In the genomic region with DNA sequence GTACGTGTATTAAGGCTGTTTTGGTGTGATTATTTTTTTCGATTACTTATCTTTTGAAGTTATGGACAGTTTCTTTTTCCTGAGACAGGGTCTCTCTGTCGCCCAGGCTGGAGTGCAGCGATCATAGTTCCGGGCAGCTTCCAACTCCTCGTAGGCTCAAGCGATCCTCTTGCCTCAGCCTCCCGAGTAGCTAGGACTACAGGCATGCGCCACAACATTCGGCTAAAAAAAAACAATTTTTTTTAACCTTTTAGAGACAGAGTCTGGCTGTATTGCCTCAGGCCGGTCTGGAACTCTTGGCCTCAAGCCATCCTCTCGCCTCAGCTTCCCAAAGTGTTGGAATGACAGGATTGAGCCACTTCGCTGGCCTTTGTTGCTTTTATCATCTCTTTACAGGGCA, we compare ENCODE assay signal across 8 cellular contexts. TPM values are rescaled to one million over a fixed set of nuclear protein-coding genes. Genes with fewer than 3 reads are reported as not detected.
DNase-seq lines count a peak whose midpoint lies in the region; ATAC-seq and TF ChIP-seq lines count a peak whose summit lies in the region.

No MANE protein-coding gene starts in this region.

- peaks cover 3% of the 10 kb centered on the region for H3K27me3 Mint-ChIP-seq in nephron progenitor cell (ENCODE audit: low read depth, poor library complexity)

- DNase-seq in heart left ventricle: peak in 1 of 5 donors; percentile 38
- no peak for DNase-seq in Right ventricle myocardium inferior (ENCODE audit: missing footprints)
- DNase-seq in RKO (ENCODE audit: low spot score): peak; percentile 89
- DNase-seq in nephron progenitor cell: no peak
- no peak for DNase-seq in stimulated activated CD4-positive, alpha-beta T cell treated with anti-CD3 and anti-CD28 coated beads, Interleukin-4, amount 100 ng/mL, for 24 hours

- ATAC-seq in heart left ventricle: peak in 1 of 4 donors; percentile 19
- no peak for ATAC-seq in Right ventricle myocardium inferior
- no peak for ATAC-seq in GM19455 (IDR thresholded peaks at IDR 0.05; ENCODE audit: unreplicated experiment)
- no peak for ATAC-seq in GM18502 (IDR thresholded peaks at IDR 0.05; ENCODE audit: poor library complexity, unreplicated experiment)

- H3K4me1 ChIP-seq in heart left ventricle (peaks cover 6 to 33% (median 19%) of the 10 kb centered on the region in 12 donors), endocrine pancreas (ENCODE audit: control insufficient read depth, insufficient read depth, low read length) (peaks cover 11% of the 10 kb centered on the region)

- H3K36me3 ChIP-seq in heart left ventricle: peaks cover 0 to 28% (median 23%) of the 10 kb centered on the region in 9 donors
- H3K36me3 ChIP-seq in endocrine pancreas (ENCODE audit: control insufficient read depth, insufficient read depth, low read length): no peaks in the 10 kb centered on the region

- H3K27ac ChIP-seq in heart left ventricle: peak overlapping the region in 11 of 12 donors; percentile 77 to 97 (median 91)

- peak overlapping the region; percentile 19 for H3K9ac ChIP-seq in endocrine pancreas (ENCODE audit: control insufficient read depth, insufficient read depth, low read length)

- H3K4me3 ChIP-seq in heart left ventricle: peak overlapping the region in 11 of 12 donors; percentile 67 to 99 (median 85)
- H3K4me3 ChIP-seq in endocrine pancreas (ENCODE audit: control insufficient read depth, insufficient read depth, low read length): peak overlapping the region; percentile 86

- peaks cover 27% of the 10 kb centered on the region for H3K4me1 Mint-ChIP-seq in nephron progenitor cell

- no peaks in the 10 kb centered on the region for H3K9me3 ChIP-seq in heart left ventricle
- H3K9me3 ChIP-seq in endocrine pancreas (ENCODE audit: control insufficient read depth, low read length): no peaks in the 10 kb centered on the region

- peak overlapping the region; percentile 99 for H3K27ac Mint-ChIP-seq in nephron progenitor cell

- 26 to 35% (median 29%) methylated on average over 13 of the region's 13 CpGs for WGBS in heart left ventricle, 4 donors

- intact Hi-C loops in heart left ventricle (cut with DNase I) (loop anchor here in 6 of 10 donors (2.0 to 10.0 kb wide), 6 partner anchors 28 to 234 kb away; a partner anchor contains a TSS), Right ventricle myocardium inferior (cut with DNase I) (no loop called here)

- TF ChIP-seq POLR2A in heart left ventricle (IDR thresholded peaks at IDR 0.05): no peak

- no peaks in the 10 kb centered on the region for H3K27me3 ChIP-seq in heart left ventricle
- no peaks in the 10 kb centered on the region for H3K27me3 ChIP-seq in endocrine pancreas (ENCODE audit: control insufficient read depth, insufficient read depth, low read length)

- H3K9me3 Mint-ChIP-seq in nephron progenitor cell: no peaks in the 10 kb centered on the region

- H3K36me3 Mint-ChIP-seq in nephron progenitor cell (ENCODE audit: low read depth): peaks cover 34% of the 10 kb centered on the region

- no peak for TF ChIP-seq CTCF in heart left ventricle (IDR thresholded peaks at IDR 0.05)
- no peak for TF ChIP-seq CTCF in nephron progenitor cell (IDR thresholded peaks at IDR 0.05)

- peak overlapping the region; percentile 98 for H3K4me3 Mint-ChIP-seq in nephron progenitor cell

RNA-seq across cellular contexts. Expression of a gene that starts 0.9 kb away (rescaled TPM):
- total RNA-seq in heart left ventricle: 10 to 100 TPM; 22.2 to 43.1 (median 34.1) TPM
- polyA plus RNA-seq in heart left ventricle: 10 to 100 TPM in 1 of 2 donors, 1 to 10 TPM in 1; 9.9 to 60.7 TPM
- total RNA-seq in Right ventricle myocardium inferior: 34.8 TPM

RNA-seq across cellular contexts. Expression of a gene that starts 29.2 kb away (rescaled TPM):
- total RNA-seq in heart left ventricle (100 to 1,000 TPM in 7 of 9 donors, 10 to 100 TPM in 2; 74.8 to 128 (median 120) TPM), Right ventricle myocardium inferior (106 TPM)
- polyA plus RNA-seq in heart left ventricle: 10 to 100 TPM; 45.8 to 65.7 TPM
